In genomic region chr4:172842759-172843158, GRCh38 we compare ENCODE assay signal across 15 cellular contexts.
"Had no signal": no experiment of that assay in that cellular context is flagged by ENCODE, and none has a peak within 500 bp of the region (broad histone marks: within the 10 kb centered on the region; RNA-seq: fewer than 3 reads in every experiment).

No MANE protein-coding gene starts in this region.

- H3K27ac Mint-ChIP-seq: activated naive CD4-positive, alpha-beta T cell treated with anti-CD3 and anti-CD28 coated beads, Interleukin-2, amount 50 U/mL, for 24 hours; immature natural killer cell; natural killer cell; stimulated activated naive CD8-positive, alpha-beta T cell treated with anti-CD3 and anti-CD28 coated beads, Interleukin-15, Interleukin-2, amounts not matched to agents 100 ng/mL and 50 ng/mL, for 24 hours; T-helper 2 cell treated with Interferon-gamma antibody and Interleukin-4, amounts not matched to agents 5 μg/mL and 100 μg/mL, for 36 hours had no signal

- H3K4me1 Mint-ChIP-seq: activated naive CD4-positive, alpha-beta T cell treated with anti-CD3 and anti-CD28 coated beads, Interleukin-2, amount 50 U/mL, for 24 hours; immature natural killer cell; natural killer cell had no signal

- H3K27ac ChIP-seq: ovary had no signal

- ATAC-seq: activated CD4-positive, CD25-positive, alpha-beta regulatory T cell treated with anti-CD3 and anti-CD28 coated beads, Interleukin-2, amount 50 U/mL, for 24 hours; esophagus mucosa; left cardiac atrium; mucosa of descending colon; natural killer cell had no signal

- H3K27me3 ChIP-seq: ovary had no signal

- H3K4me3 ChIP-seq: mucosa of descending colon, ovary had no signal

- H3K36me3 ChIP-seq: ovary had no signal

- H3K36me3 Mint-ChIP-seq: activated naive CD4-positive, alpha-beta T cell treated with anti-CD3 and anti-CD28 coated beads, Interleukin-2, amount 50 U/mL, for 24 hours; immature natural killer cell; natural killer cell had no signal

- DNase-seq: amniotic stem cell; cerebellar nuclear complex; dermis blood vessel endothelial cell; immature natural killer cell; left cardiac atrium; mucosa of descending colon; natural killer cell; ovary; stimulated activated CD4-positive, alpha-beta T cell treated with anti-CD3 and anti-CD28 coated beads, Interleukin-4, amount 100 ng/mL, for 1 hour; stimulated activated CD8-positive, alpha-beta memory T cell treated with anti-CD3 and anti-CD28 coated beads, Interleukin-4, amount 100 ng/mL, for 48 hours had no signal

- H3K9me3 Mint-ChIP-seq: activated naive CD4-positive, alpha-beta T cell treated with anti-CD3 and anti-CD28 coated beads, Interleukin-2, amount 50 U/mL, for 24 hours; immature natural killer cell; natural killer cell; stimulated activated naive CD8-positive, alpha-beta T cell treated with anti-CD3 and anti-CD28 coated beads, Interleukin-15, Interleukin-2, amounts not matched to agents 100 ng/mL and 50 ng/mL, for 24 hours; T-helper 2 cell treated with Interferon-gamma antibody and Interleukin-4, amounts not matched to agents 5 μg/mL and 100 μg/mL, for 36 hours had no signal

- H3K4me3 Mint-ChIP-seq: activated naive CD4-positive, alpha-beta T cell treated with anti-CD3 and anti-CD28 coated beads, Interleukin-2, amount 50 U/mL, for 24 hours; immature natural killer cell; natural killer cell; stimulated activated naive CD8-positive, alpha-beta T cell treated with anti-CD3 and anti-CD28 coated beads, Interleukin-15, Interleukin-2, amounts not matched to agents 100 ng/mL and 50 ng/mL, for 24 hours; T-helper 2 cell treated with Interferon-gamma antibody and Interleukin-4, amounts not matched to agents 5 μg/mL and 100 μg/mL, for 36 hours had no signal

- H3K9me3 ChIP-seq: mucosa of descending colon, ovary had no signal

- H3K27me3 Mint-ChIP-seq: stimulated activated naive CD8-positive, alpha-beta T cell treated with anti-CD3 and anti-CD28 coated beads, Interleukin-15, Interleukin-2, amounts not matched to agents 100 ng/mL and 50 ng/mL, for 24 hours had no signal
